In genomic region chr12:75481774-75482173, GRCh38 we compare ENCODE assay signal across 9 cellular contexts. TPM values are rescaled to one million over a fixed set of nuclear protein-coding genes. Genes with fewer than 3 reads are reported as not detected.
DNase-seq lines count a peak whose midpoint lies in the region; ATAC-seq and TF ChIP-seq lines count a peak whose summit lies in the region.
"Had no signal": no experiment of that assay in that cellular context is flagged by ENCODE, and none has a peak within 500 bp of the region (broad histone marks: within the 10 kb centered on the region; RNA-seq: fewer than 3 reads in every experiment).

No MANE protein-coding gene starts in this region.

- no peaks in the 10 kb centered on the region for H3K36me3 ChIP-seq in tibial artery

- no peak for DNase-seq in activated T-cell treated with anti-CD3 and anti-CD28 coated beads, Interleukin-2, amount 50 U/mL, for 4 hours
- DNase-seq in activated T-cell treated with anti-CD3 and anti-CD28 coated beads for 4 hours = no peak
- DNase-seq in right cardiac atrium = no peak
- no peak for DNase-seq in tibial artery
- DNase-seq in NCI-H1105 (lab: John Stamatoyannopoulos, UW) = no peak
- DNase-seq in NCI-H510A treated with DMSO at 0.1 percent for 48 hours (lab: John Stamatoyannopoulos, UW) = no peak
- no peak for DNase-seq in SHP77 treated with DMSO at 0.1 percent for 48 hours (lab: John Stamatoyannopoulos, UW)
- DNase-seq: amniotic stem cell had no signal

- peaks cover 93% of the 10 kb centered on the region for H3K4me1 Mint-ChIP-seq in activated T-cell treated with anti-CD3 and anti-CD28 coated beads, Interleukin-2, amount 50 U/mL, for 4 hours (ENCODE audit: low read depth)

- ATAC-seq in activated T-cell treated with anti-CD3 and anti-CD28 coated beads, Interleukin-2, amount 50 U/mL, for 4 hours = no peak
- no peak for ATAC-seq in right cardiac atrium

- no peaks in the 10 kb centered on the region for H3K27me3 Mint-ChIP-seq in activated T-cell treated with anti-CD3 and anti-CD28 coated beads, Interleukin-2, amount 50 U/mL, for 4 hours (ENCODE audit: low read depth)

- no peaks in the 10 kb centered on the region for H3K27me3 ChIP-seq in right cardiac atrium (ENCODE audit: control insufficient read depth, insufficient read depth)
- H3K27me3 ChIP-seq in tibial artery = no peaks in the 10 kb centered on the region

- peaks cover 10% of the 10 kb centered on the region for H3K36me3 Mint-ChIP-seq in activated T-cell treated with anti-CD3 and anti-CD28 coated beads, Interleukin-2, amount 50 U/mL, for 4 hours (ENCODE audit: insufficient read depth)

- H3K4me3 Mint-ChIP-seq in activated T-cell treated with anti-CD3 and anti-CD28 coated beads, Interleukin-2, amount 50 U/mL, for 4 hours = peak overlapping the region; percentile 84

- H3K9me3 ChIP-seq in right cardiac atrium (ENCODE audit: control insufficient read depth, low read length) = no peaks in the 10 kb centered on the region
- H3K9me3 ChIP-seq in tibial artery = no peaks in the 10 kb centered on the region

- intact Hi-C loops in right cardiac atrium (cut with DNase I) = loop anchor here in 2 of 4 donors (10.0 kb wide), 2 partner anchors 87 to 97 kb away; partner anchors contain the start of gene GLIPR1L2 (in 1 of the 2)
- intact Hi-C loops in tibial artery (cut with DNase I; ENCODE audit: low total_unique reads) = loop anchor here (10.0 kb wide), 1 partner anchor 87 kb away; the partner anchor contains the start of gene GLIPR1L2

- H3K9me3 Mint-ChIP-seq in activated T-cell treated with anti-CD3 and anti-CD28 coated beads, Interleukin-2, amount 50 U/mL, for 4 hours = no peaks in the 10 kb centered on the region

- H3K4me3 ChIP-seq in WI38 (ENCODE audit: low read depth, low read length) (peak overlapping the region; percentile 80), right cardiac atrium (ENCODE audit: low read length) (peak overlapping the region; percentile 60), tibial artery (peak overlapping the region; percentile 57 to 70)

- no peak overlapping the region for H3K27ac ChIP-seq in right cardiac atrium (ENCODE audit: low read length)
- peak overlapping the region; percentile 85 to 88 for H3K27ac ChIP-seq in tibial artery

- H3K4me1 ChIP-seq in right cardiac atrium (ENCODE audit: control insufficient read depth, insufficient read depth, low read length) (peaks cover 2% of the 10 kb centered on the region), tibial artery (peaks cover 0 to 58% (median 27%) of the 10 kb centered on the region in 4 donors)

- WGBS in right cardiac atrium = 68% methylated on average over 4 of the region's 4 CpGs

- TF ChIP-seq CTCF in WI38 (IDR thresholded peaks at IDR 0.05; ENCODE audit: low read depth, low read length) (no peak), tibial artery (IDR thresholded peaks at IDR 0.05) (no peak)

RNA-seq across cellular contexts. Expression of gene GLIPR1, which starts 1.2 kb away (rescaled TPM):
- 1 to 10 TPM; 5.7 to 7.9 (median 6.1) TPM for total RNA-seq in activated T-cell treated with anti-CD3 and anti-CD28 coated beads, Interleukin-2, amount 50 U/mL, for 4 hours
- total RNA-seq in right cardiac atrium = 10 to 100 TPM; 12.0 to 23.5 (median 16.7) TPM
- polyA plus RNA-seq in right cardiac atrium = 2.7 TPM

RNA-seq across cellular contexts. Expression of gene KRR1, which starts 29.6 kb away (rescaled TPM):
- total RNA-seq in activated T-cell treated with anti-CD3 and anti-CD28 coated beads, Interleukin-2, amount 50 U/mL, for 4 hours = 100 to 1,000 TPM; 149 to 157 (median 152) TPM
- total RNA-seq in right cardiac atrium = 10 to 100 TPM; 30.6 to 38.2 (median 33.3) TPM
- 7.3 TPM for polyA plus RNA-seq in right cardiac atrium
